17 cellular contexts compared by ENCODE assay signal in genomic region chr11:119359365-119360229, GRCh38. TPM values are rescaled to one million over a fixed set of nuclear protein-coding genes. Genes with fewer than 3 reads are reported as not detected.
DNase-seq lines count a peak whose midpoint lies in the region; ATAC-seq and TF ChIP-seq lines count a peak whose summit lies in the region.
"Had no signal": no experiment of that assay in that cellular context is flagged by ENCODE, and none has a peak within 500 bp of the region (broad histone marks: within the 10 kb centered on the region; RNA-seq: fewer than 3 reads in every experiment).

No MANE protein-coding gene starts in this region.

- H3K9me3 ChIP-seq in MG63, result no peaks in the 10 kb centered on the region
- H3K9me3 ChIP-seq: testis had no signal

- in situ Hi-C loops in KBM-7 (cut with MboI; ENCODE audit: low pct_unique_long_range_greater_than_20kb, low sequenced_read_pairs), result loop anchor here (10.0 kb wide), 1 partner anchor 115 kb away; no protein-coding TSS in a partner anchor

- DNase-seq in KBM-7 (peak; percentile 40), medulla oblongata (ENCODE audit: extremely low spot score) (peak; percentile 54), NCI-H2107 treated with DMSO at 0.1 percent for 48 hours (lab: John Stamatoyannopoulos, UW; ENCODE audit: unreplicated experiment) (no peak), MG63 (no peak)
- DNase-seq: activated CD4-positive, alpha-beta T cell treated with anti-CD3 and anti-CD28 coated beads, Interleukin-2, amount 10 ng/mL, durations not matched to agents 24 days and 14 days; activated T-cell treated with anti-CD3 and anti-CD28 coated beads, Interleukin-2, amount 50 U/mL, for 48 hours; amniotic stem cell; midbrain; NCI-H2171 treated with DMSO at 0.1 percent for 48 hours; OCI-M1; T-helper 1 cell; testis had no signal

- H3K27me3 ChIP-seq in MG63, result no peaks in the 10 kb centered on the region
- H3K27me3 ChIP-seq: testis had no signal

- TF ChIP-seq CTCF in 22Rv1 (IDR thresholded peaks at IDR 0.05) (no peak), VCaP (conservative IDR thresholded peaks at IDR 0.05) (no peak)

- ATAC-seq in GM19463 (IDR thresholded peaks at IDR 0.05; ENCODE audit: unreplicated experiment), result no peak
- no peak for ATAC-seq in HG03175 (IDR thresholded peaks at IDR 0.05; ENCODE audit: unreplicated experiment)

- peaks cover 45% of the 10 kb centered on the region for H3K36me3 ChIP-seq in MG63

- H3K27ac ChIP-seq in 22Rv1 (peak overlapping the region; percentile 82; the same call in 1 of the 2 replicates), VCaP (peak overlapping the region; percentile 46)
- H3K27ac ChIP-seq: testis had no signal

- no peak overlapping the region for H3K4me3 ChIP-seq in MG63
- H3K4me3 ChIP-seq: testis had no signal

RNA-seq across cellular contexts. Expression of gene MFRP, which starts 13.1 kb away (rescaled TPM):
- not detected in 2 replicates for total RNA-seq in MG63 (2014; rRNA removed; shearing (Covaris generic); ENCODE audit: low replicate concordance)
- total RNA-seq: activated CD4-positive, alpha-beta T cell treated with anti-CD3 and anti-CD28 coated beads, Interleukin-2, amount 10 ng/mL, durations not matched to agents 24 days and 14 days; dermis microvascular lymphatic vessel endothelial cell; testis had no signal

RNA-seq across cellular contexts. Expression of gene C1QTNF5, which starts 18.9 kb away (rescaled TPM):
- total RNA-seq in MG63 (2014; rRNA removed; shearing (Covaris generic); ENCODE audit: low replicate concordance), result not detected in 2 replicates
- total RNA-seq: activated CD4-positive, alpha-beta T cell treated with anti-CD3 and anti-CD28 coated beads, Interleukin-2, amount 10 ng/mL, durations not matched to agents 24 days and 14 days had no signal

RNA-seq across cellular contexts. Expression of gene USP2, which starts 21.9 kb away (rescaled TPM):
- total RNA-seq in MG63 (2014; rRNA removed; shearing (Covaris generic); ENCODE audit: low replicate concordance), result 2.1 TPM in 1 of 2 replicates, not detected in the other

RNA-seq across cellular contexts. Expression of gene RNF26, which starts 25.3 kb away (rescaled TPM):
- 8.5 and 23.3 TPM in 2 replicates for total RNA-seq in MG63 (2014; rRNA removed; shearing (Covaris generic); ENCODE audit: low replicate concordance)

RNA-seq across cellular contexts. Expression of gene MCAM, which starts 42.7 kb away (rescaled TPM):
- total RNA-seq in MG63 (2014; rRNA removed; shearing (Covaris generic); ENCODE audit: low replicate concordance), result 1.8 and 13.6 TPM in 2 replicates

Comparison
In these comparisons a context has a peak if more than half of its experiments do, and no peak if none do; other contexts are left out.
1. DNase-seq: peak in KBM-7 (single experiment) and medulla oblongata (single experiment); none in NCI-H2107 treated with DMSO at 0.1 percent for 48 hours (single experiment) and MG63 (single experiment).